ENCODE assay signal across 8 cellular contexts in genomic region chr3:191330309-191330712, GRCh38. TPM values are rescaled to one million over a fixed set of nuclear protein-coding genes. Genes with fewer than 3 reads are reported as not detected.
DNase-seq lines count a peak whose midpoint lies in the region; ATAC-seq and TF ChIP-seq lines count a peak whose summit lies in the region.

A gene with protein sequence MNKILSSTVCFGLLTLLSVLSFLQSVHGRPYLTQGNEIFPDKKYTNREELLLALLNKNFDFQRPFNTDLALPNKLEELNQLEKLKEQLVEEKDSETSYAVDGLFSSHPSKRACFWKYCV (minus strand): TSS chr3:191330526. CDS start chr3:191282189, 48,337 bp downstream.

- H3K4me1 ChIP-seq in HEK293 (ENCODE audit: control insufficient read depth, insufficient read depth, low read length) (peaks cover 2% of the 10 kb centered on the region; the same call in 1 of the 2 replicates), heart right ventricle (peaks cover 9 to 60% (median 55%) of the 10 kb centered on the region in 9 donors)

- CTCF ChIA-PET in HEK293 (lab: Yijun Ruan, JAX): no interaction called here

- peak within 1 kb of the TSS; percentile 93 for H3K27ac ChIP-seq in HEK293 (ENCODE audit: extremely low read depth, low read depth, low read length)
- H3K27ac ChIP-seq in heart right ventricle: peak within 1 kb of the TSS; percentile 90 to 99 (median 97)

- H3K36me3 ChIP-seq in HEK293 (ENCODE audit: control insufficient read depth in 2 of 2, insufficient read depth in 1 of 2, low read length in 2 of 2): no peaks in the 10 kb centered on the region
- no peaks in the 10 kb centered on the region for H3K36me3 ChIP-seq in heart right ventricle

- no peak for ATAC-seq in activated T-helper 17 cell treated with anti-CD3 and anti-CD28 coated beads, Interleukin-2, amount 50 U/mL, for 72 hours (replicated peaks)
- ATAC-seq in heart right ventricle: peak in 6 of 8 donors; percentile 3 to 41 (median 28)
- ATAC-seq in GM19467 (IDR thresholded peaks at IDR 0.05; ENCODE audit: unreplicated experiment): no peak

- 3 to 6% methylated on average over 7 of the region's 7 CpGs for WGBS in heart right ventricle, 2 donors

- POLR2A ChIA-PET in HEK293 (lab: Yijun Ruan, JAX): interaction anchor here (0.6 to 1.4 kb wide), 3 partner anchors 17 to 1804 kb away, joined by 3 to 4 read pairs (median 3); no protein-coding TSS in a partner anchor

- H3K27me3 Mint-ChIP-seq in activated T-helper 17 cell treated with anti-CD3 and anti-CD28 coated beads, Interleukin-2, amount 50 U/mL, for 72 hours: peaks cover 20% of the 10 kb centered on the region
- H3K27me3 Mint-ChIP-seq in progenitor cell of endocrine pancreas: no peaks in the 10 kb centered on the region

- DNase-seq in AG08395 (ENCODE audit: low spot score) (peak; percentile 65), heart right ventricle (peak in 1 of 2 donors; percentile 13), progenitor cell of endocrine pancreas (ENCODE audit: low spot score, unreplicated experiment) (no peak), AML-193 (lab: John Stamatoyannopoulos, UW) (no peak)
- DNase-seq in central memory CD4-positive, alpha-beta T cell: no peak

- peaks cover 3% of the 10 kb centered on the region for H3K9me3 Mint-ChIP-seq in activated T-helper 17 cell treated with anti-CD3 and anti-CD28 coated beads, Interleukin-2, amount 50 U/mL, for 72 hours
- no peaks in the 10 kb centered on the region for H3K9me3 Mint-ChIP-seq in progenitor cell of endocrine pancreas (ENCODE audit: low read depth)

- H3K4me3 Mint-ChIP-seq in activated T-helper 17 cell treated with anti-CD3 and anti-CD28 coated beads, Interleukin-2, amount 50 U/mL, for 72 hours: peak within 1 kb of the TSS; percentile 81
- H3K4me3 Mint-ChIP-seq in progenitor cell of endocrine pancreas (ENCODE audit: low read depth): peak within 1 kb of the TSS; percentile 86

- H3K27ac Mint-ChIP-seq in activated T-helper 17 cell treated with anti-CD3 and anti-CD28 coated beads, Interleukin-2, amount 50 U/mL, for 72 hours: peak within 1 kb of the TSS; percentile 73
- peak within 1 kb of the TSS; percentile 99 for H3K27ac Mint-ChIP-seq in progenitor cell of endocrine pancreas

- TF ChIP-seq CTCF in HEK293 (tag by site-specific recombination; IDR thresholded peaks at IDR 0.05) (no peak), heart right ventricle (IDR thresholded peaks at IDR 0.05) (no peak), progenitor cell of endocrine pancreas (IDR thresholded peaks at IDR 0.05; ENCODE audit: unreplicated experiment) (no peak)

- H3K9me3 ChIP-seq in HEK293 (ENCODE audit: control insufficient read depth, insufficient read depth, low read depth, low read length) (no peaks in the 10 kb centered on the region), heart right ventricle (no peaks in the 10 kb centered on the region)

- H3K4me3 ChIP-seq in HEK293 (ENCODE audit: low read depth, low read length) (peak within 1 kb of the TSS; percentile 93), heart right ventricle (peak within 1 kb of the TSS; percentile 77 to 97 (median 92))

- H3K27me3 ChIP-seq in heart right ventricle: no peaks in the 10 kb centered on the region

- peaks cover 13% of the 10 kb centered on the region for H3K4me1 Mint-ChIP-seq in activated T-helper 17 cell treated with anti-CD3 and anti-CD28 coated beads, Interleukin-2, amount 50 U/mL, for 72 hours
- H3K4me1 Mint-ChIP-seq in progenitor cell of endocrine pancreas (ENCODE audit: low read depth): peaks cover 37% of the 10 kb centered on the region

- intact Hi-C loops in heart right ventricle (cut with DNase I): loop anchor here in 4 of 10 donors (5.0 to 10.0 kb wide), 3 partner anchors 37 to 54 kb away; no protein-coding TSS in a partner anchor

- no peaks in the 10 kb centered on the region for H3K36me3 Mint-ChIP-seq in activated T-helper 17 cell treated with anti-CD3 and anti-CD28 coated beads, Interleukin-2, amount 50 U/mL, for 72 hours (ENCODE audit: low read depth)
- H3K36me3 Mint-ChIP-seq in progenitor cell of endocrine pancreas (ENCODE audit: insufficient read depth): no peaks in the 10 kb centered on the region

TF ChIP-seq in HEK293, 187 proteins besides CTCF, POLR2A, EP300 and RAD21 (continues in another document):
- no peak for TF ChIP-seq ZNF266 (tag by site-specific recombination; IDR thresholded peaks at IDR 0.05; ENCODE audit: low read depth)
- no peak for TF ChIP-seq ZNF530 (tag by site-specific recombination; IDR thresholded peaks at IDR 0.05; ENCODE audit: low read depth)
- TF ChIP-seq, protein P1, sequence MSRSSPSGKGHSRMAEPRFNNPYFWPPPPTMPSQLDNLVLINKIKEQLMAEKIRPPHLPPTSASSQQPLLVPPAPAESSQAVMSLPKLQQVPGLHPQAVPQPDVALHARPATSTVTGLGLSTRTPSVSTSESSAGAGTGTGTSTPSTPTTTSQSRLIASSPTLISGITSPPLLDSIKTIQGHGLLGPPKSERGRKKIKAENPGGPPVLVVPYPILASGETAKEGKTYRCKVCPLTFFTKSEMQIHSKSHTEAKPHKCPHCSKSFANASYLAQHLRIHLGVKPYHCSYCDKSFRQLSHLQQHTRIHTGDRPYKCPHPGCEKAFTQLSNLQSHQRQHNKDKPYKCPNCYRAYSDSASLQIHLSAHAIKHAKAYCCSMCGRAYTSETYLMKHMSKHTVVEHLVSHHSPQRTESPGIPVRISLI (tag by site-specific recombination; IDR thresholded peaks at IDR 0.05): peak; percentile 62; the same call in 1 of the 2 replicates
- TF ChIP-seq TRIM28 (IDR thresholded peaks at IDR 0.05; ENCODE audit: borderline replicate concordance, low read length): no peak
- no peak for TF ChIP-seq ZNF473 (tag by site-specific recombination; IDR thresholded peaks at IDR 0.05)
- no peak for TF ChIP-seq ZNF677 (tag by site-specific recombination; IDR thresholded peaks at IDR 0.05)
- no peak; the same call in 1 of the 2 replicates for TF ChIP-seq ZBTB48 (tag by site-specific recombination; IDR thresholded peaks at IDR 0.05)
- TF ChIP-seq ZBTB49 (tag by site-specific recombination; IDR thresholded peaks at IDR 0.05; ENCODE audit: low read depth): no peak
- no peak for TF ChIP-seq ZNF214 (tag by site-specific recombination; IDR thresholded peaks at IDR 0.05; ENCODE audit: borderline replicate concordance)
- TF ChIP-seq, protein P2, sequence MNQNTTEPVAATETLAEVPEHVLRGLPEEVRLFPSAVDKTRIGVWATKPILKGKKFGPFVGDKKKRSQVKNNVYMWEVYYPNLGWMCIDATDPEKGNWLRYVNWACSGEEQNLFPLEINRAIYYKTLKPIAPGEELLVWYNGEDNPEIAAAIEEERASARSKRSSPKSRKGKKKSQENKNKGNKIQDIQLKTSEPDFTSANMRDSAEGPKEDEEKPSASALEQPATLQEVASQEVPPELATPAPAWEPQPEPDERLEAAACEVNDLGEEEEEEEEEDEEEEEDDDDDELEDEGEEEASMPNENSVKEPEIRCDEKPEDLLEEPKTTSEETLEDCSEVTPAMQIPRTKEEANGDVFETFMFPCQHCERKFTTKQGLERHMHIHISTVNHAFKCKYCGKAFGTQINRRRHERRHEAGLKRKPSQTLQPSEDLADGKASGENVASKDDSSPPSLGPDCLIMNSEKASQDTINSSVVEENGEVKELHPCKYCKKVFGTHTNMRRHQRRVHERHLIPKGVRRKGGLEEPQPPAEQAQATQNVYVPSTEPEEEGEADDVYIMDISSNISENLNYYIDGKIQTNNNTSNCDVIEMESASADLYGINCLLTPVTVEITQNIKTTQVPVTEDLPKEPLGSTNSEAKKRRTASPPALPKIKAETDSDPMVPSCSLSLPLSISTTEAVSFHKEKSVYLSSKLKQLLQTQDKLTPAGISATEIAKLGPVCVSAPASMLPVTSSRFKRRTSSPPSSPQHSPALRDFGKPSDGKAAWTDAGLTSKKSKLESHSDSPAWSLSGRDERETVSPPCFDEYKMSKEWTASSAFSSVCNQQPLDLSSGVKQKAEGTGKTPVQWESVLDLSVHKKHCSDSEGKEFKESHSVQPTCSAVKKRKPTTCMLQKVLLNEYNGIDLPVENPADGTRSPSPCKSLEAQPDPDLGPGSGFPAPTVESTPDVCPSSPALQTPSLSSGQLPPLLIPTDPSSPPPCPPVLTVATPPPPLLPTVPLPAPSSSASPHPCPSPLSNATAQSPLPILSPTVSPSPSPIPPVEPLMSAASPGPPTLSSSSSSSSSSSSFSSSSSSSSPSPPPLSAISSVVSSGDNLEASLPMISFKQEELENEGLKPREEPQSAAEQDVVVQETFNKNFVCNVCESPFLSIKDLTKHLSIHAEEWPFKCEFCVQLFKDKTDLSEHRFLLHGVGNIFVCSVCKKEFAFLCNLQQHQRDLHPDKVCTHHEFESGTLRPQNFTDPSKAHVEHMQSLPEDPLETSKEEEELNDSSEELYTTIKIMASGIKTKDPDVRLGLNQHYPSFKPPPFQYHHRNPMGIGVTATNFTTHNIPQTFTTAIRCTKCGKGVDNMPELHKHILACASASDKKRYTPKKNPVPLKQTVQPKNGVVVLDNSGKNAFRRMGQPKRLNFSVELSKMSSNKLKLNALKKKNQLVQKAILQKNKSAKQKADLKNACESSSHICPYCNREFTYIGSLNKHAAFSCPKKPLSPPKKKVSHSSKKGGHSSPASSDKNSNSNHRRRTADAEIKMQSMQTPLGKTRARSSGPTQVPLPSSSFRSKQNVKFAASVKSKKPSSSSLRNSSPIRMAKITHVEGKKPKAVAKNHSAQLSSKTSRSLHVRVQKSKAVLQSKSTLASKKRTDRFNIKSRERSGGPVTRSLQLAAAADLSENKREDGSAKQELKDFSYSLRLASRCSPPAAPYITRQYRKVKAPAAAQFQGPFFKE (tag by site-specific recombination; IDR thresholded peaks at IDR 0.05; ENCODE audit: borderline replicate concordance): no peak

RNA-seq across cellular contexts. Expression of the gene that starts here (rescaled TPM):
- total RNA-seq in activated T-helper 17 cell treated with anti-CD3 and anti-CD28 coated beads, Interleukin-2, amount 50 U/mL, for 72 hours: not detected
- under 1 TPM in 5 of 10 donors, not detected in 5; 0.10 to 0.53 (median 0.43) TPM for total RNA-seq in heart right ventricle
- under 1 TPM; 0.16 to 0.22 TPM for polyA plus RNA-seq in heart right ventricle
- total RNA-seq in progenitor cell of endocrine pancreas: 0.62 TPM in 1 of 2 replicates, not detected in the other

Comparison
In these comparisons a context has a peak if more than half of its experiments do, and no peak if none do; other contexts are left out.
1. Peak in ATAC-seq, H3K4me3 ChIP-seq and H3K27ac ChIP-seq in heart right ventricle; RNA of the gene not detected or under 1 TPM.